1 cellular context compared by ENCODE assay signal in genomic region chr16:85342348-85342747, GRCh38.
TF ChIP-seq lines count a peak whose summit lies in the region.

No MANE protein-coding gene starts in this region.

TF ChIP-seq in WTC11, 78 proteins besides CTCF, POLR2A, EP300 and RAD21 (continued from another document):
- TF ChIP-seq GRHL2 (CRISPR knock-in tag; IDR thresholded peaks at IDR 0.05; ENCODE audit: insufficient replicate concordance, severe bottlenecking) (no peak), ATF2 (CRISPR knock-in tag; IDR thresholded peaks at IDR 0.05; ENCODE audit: borderline replicate concordance, low read depth) (no peak), ZNF219 (CRISPR knock-in tag; IDR thresholded peaks at IDR 0.05; ENCODE audit: borderline replicate concordance) (no peak), FOXP1 (CRISPR knock-in tag; IDR thresholded peaks at IDR 0.05; ENCODE audit: borderline replicate concordance) (no peak)
- TF ChIP-seq, protein P1, sequence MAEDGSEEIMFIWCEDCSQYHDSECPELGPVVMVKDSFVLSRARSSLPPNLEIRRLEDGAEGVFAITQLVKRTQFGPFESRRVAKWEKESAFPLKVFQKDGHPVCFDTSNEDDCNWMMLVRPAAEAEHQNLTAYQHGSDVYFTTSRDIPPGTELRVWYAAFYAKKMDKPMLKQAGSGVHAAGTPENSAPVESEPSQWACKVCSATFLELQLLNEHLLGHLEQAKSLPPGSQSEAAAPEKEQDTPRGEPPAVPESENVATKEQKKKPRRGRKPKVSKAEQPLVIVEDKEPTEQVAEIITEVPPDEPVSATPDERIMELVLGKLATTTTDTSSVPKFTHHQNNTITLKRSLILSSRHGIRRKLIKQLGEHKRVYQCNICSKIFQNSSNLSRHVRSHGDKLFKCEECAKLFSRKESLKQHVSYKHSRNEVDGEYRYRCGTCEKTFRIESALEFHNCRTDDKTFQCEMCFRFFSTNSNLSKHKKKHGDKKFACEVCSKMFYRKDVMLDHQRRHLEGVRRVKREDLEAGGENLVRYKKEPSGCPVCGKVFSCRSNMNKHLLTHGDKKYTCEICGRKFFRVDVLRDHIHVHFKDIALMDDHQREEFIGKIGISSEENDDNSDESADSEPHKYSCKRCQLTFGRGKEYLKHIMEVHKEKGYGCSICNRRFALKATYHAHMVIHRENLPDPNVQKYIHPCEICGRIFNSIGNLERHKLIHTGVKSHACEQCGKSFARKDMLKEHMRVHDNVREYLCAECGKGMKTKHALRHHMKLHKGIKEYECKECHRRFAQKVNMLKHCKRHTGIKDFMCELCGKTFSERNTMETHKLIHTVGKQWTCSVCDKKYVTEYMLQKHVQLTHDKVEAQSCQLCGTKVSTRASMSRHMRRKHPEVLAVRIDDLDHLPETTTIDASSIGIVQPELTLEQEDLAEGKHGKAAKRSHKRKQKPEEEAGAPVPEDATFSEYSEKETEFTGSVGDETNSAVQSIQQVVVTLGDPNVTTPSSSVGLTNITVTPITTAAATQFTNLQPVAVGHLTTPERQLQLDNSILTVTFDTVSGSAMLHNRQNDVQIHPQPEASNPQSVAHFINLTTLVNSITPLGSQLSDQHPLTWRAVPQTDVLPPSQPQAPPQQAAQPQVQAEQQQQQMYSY (CRISPR knock-in tag; IDR thresholded peaks at IDR 0.05) = no peak
- TF ChIP-seq, protein P2, sequence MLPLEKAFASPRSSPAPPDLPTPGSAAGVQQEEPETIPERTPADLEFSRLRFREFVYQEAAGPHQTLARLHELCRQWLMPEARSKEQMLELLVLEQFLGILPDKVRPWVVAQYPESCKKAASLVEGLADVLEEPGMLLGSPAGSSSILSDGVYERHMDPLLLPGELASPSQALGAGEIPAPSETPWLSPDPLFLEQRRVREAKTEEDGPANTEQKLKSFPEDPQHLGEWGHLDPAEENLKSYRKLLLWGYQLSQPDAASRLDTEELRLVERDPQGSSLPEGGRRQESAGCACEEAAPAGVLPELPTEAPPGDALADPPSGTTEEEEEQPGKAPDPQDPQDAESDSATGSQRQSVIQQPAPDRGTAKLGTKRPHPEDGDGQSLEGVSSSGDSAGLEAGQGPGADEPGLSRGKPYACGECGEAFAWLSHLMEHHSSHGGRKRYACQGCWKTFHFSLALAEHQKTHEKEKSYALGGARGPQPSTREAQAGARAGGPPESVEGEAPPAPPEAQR (CRISPR knock-in tag; IDR thresholded peaks at IDR 0.05) = no peak
